Comparison of ENCODE assay signal across 2 cellular contexts in the genomic region with DNA sequence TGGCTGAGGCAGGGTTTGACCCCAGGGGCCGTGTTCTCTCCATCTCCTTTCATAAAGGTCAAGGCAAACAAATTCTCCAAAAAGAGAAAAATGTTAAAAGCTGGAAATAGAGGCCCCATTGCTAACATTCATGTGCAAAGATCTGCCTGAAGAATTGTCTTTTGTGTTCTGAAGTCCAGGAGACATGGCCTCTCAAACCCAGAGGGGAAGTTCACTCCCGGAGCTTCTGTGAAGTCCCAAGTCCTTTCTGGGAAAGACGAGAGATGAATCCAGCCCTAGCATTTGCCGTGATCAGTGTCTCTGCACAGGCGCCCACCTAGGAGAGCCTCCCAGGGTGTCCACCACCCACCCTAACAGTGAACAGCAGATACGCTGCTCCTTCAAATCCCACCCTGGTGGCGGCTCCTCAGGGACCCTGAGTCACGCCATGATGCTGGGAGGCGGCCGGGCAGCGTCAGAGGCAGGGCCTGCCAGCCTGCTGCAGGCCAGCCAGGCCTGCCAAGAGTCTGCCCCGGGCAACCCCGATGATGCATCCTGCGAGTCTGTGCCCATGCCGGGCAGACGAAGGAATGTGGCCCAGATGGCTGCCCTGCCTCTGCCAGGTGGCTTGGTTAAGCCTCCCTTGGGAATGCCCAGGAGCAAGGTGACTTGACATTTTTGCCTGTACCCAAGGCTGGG.
TF ChIP-seq lines count a peak whose summit lies in the region.

No MANE protein-coding gene starts in this region.

TF ChIP-seq in HCT116, 20 proteins besides CTCF, POLR2A, EP300 and RAD21 (continued from another document):
- TF ChIP-seq YY1 (IDR thresholded peaks at IDR 0.05; ENCODE audit: extremely low read depth, insufficient replicate concordance, low read depth, low read length): no peak
- TF ChIP-seq EZH2 (IDR thresholded peaks at IDR 0.05): no peak
- no peak for TF ChIP-seq ELF1 (IDR thresholded peaks at IDR 0.05; ENCODE audit: borderline replicate concordance, low read depth)
- TF ChIP-seq, protein P1, sequence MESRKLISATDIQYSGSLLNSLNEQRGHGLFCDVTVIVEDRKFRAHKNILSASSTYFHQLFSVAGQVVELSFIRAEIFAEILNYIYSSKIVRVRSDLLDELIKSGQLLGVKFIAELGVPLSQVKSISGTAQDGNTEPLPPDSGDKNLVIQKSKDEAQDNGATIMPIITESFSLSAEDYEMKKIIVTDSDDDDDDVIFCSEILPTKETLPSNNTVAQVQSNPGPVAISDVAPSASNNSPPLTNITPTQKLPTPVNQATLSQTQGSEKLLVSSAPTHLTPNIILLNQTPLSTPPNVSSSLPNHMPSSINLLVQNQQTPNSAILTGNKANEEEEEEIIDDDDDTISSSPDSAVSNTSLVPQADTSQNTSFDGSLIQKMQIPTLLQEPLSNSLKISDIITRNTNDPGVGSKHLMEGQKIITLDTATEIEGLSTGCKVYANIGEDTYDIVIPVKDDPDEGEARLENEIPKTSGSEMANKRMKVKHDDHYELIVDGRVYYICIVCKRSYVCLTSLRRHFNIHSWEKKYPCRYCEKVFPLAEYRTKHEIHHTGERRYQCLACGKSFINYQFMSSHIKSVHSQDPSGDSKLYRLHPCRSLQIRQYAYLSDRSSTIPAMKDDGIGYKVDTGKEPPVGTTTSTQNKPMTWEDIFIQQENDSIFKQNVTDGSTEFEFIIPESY (IDR thresholded peaks at IDR 0.05; ENCODE audit: extremely low read depth, insufficient replicate concordance, low read length): no peak
- TF ChIP-seq, protein P2, sequence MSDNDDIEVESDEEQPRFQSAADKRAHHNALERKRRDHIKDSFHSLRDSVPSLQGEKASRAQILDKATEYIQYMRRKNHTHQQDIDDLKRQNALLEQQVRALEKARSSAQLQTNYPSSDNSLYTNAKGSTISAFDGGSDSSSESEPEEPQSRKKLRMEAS (IDR thresholded peaks at IDR 0.05): no peak
- no peak for TF ChIP-seq SP1 (IDR thresholded peaks at IDR 0.05; ENCODE audit: low read depth)
- TF ChIP-seq SIN3A (IDR thresholded peaks at IDR 0.05; ENCODE audit: low read depth): no peak
- no peak for TF ChIP-seq JUND (IDR thresholded peaks at IDR 0.05)
- TF ChIP-seq SRF (IDR thresholded peaks at IDR 0.05; ENCODE audit: low read depth): no peak

TF ChIP-seq in SK-N-SH, 30 proteins besides CTCF, POLR2A, EP300 and RAD21 (continued from another document):
- TF ChIP-seq, protein P3, sequence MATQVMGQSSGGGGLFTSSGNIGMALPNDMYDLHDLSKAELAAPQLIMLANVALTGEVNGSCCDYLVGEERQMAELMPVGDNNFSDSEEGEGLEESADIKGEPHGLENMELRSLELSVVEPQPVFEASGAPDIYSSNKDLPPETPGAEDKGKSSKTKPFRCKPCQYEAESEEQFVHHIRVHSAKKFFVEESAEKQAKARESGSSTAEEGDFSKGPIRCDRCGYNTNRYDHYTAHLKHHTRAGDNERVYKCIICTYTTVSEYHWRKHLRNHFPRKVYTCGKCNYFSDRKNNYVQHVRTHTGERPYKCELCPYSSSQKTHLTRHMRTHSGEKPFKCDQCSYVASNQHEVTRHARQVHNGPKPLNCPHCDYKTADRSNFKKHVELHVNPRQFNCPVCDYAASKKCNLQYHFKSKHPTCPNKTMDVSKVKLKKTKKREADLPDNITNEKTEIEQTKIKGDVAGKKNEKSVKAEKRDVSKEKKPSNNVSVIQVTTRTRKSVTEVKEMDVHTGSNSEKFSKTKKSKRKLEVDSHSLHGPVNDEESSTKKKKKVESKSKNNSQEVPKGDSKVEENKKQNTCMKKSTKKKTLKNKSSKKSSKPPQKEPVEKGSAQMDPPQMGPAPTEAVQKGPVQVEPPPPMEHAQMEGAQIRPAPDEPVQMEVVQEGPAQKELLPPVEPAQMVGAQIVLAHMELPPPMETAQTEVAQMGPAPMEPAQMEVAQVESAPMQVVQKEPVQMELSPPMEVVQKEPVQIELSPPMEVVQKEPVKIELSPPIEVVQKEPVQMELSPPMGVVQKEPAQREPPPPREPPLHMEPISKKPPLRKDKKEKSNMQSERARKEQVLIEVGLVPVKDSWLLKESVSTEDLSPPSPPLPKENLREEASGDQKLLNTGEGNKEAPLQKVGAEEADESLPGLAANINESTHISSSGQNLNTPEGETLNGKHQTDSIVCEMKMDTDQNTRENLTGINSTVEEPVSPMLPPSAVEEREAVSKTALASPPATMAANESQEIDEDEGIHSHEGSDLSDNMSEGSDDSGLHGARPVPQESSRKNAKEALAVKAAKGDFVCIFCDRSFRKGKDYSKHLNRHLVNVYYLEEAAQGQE (IDR thresholded peaks at IDR 0.05; ENCODE audit: low read depth, low read length): no peak
- TF ChIP-seq FOSL2 (IDR thresholded peaks at IDR 0.05; ENCODE audit: borderline replicate concordance, low read depth) (peak; percentile 18; the same call in 1 of the 2 replicates), NRF1 (IDR thresholded peaks at IDR 0.05; ENCODE audit: low read depth, low read length) (no peak), TEAD4 (IDR thresholded peaks at IDR 0.05; ENCODE audit: borderline replicate concordance, insufficient read depth) (peak; percentile 59; the same call in 1 of the 2 replicates), TAF1 (IDR thresholded peaks at IDR 0.05; ENCODE audit: borderline replicate concordance, low read depth, low read length) (no peak), NFIC (IDR thresholded peaks at IDR 0.05; ENCODE audit: borderline replicate concordance) (peak; percentile 67), GABPA (IDR thresholded peaks at IDR 0.05; ENCODE audit: low read depth) (no peak), CHD2 (IDR thresholded peaks at IDR 0.05; ENCODE audit: low read length, partially characterized antibody) (no peak), RFX5 (IDR thresholded peaks at IDR 0.05; ENCODE audit: low read length) (no peak), POLR2AphosphoS5 (IDR thresholded peaks at IDR 0.05; ENCODE audit: low read depth, low read length) (no peak), ELF1 (IDR thresholded peaks at IDR 0.05) (no peak), RCOR1 (IDR thresholded peaks at IDR 0.05; ENCODE audit: low read length) (no peak), SMC3 (IDR thresholded peaks at IDR 0.05; ENCODE audit: low read depth, low read length) (no peak), GATA2 (CRISPR knock-in tag; IDR thresholded peaks at IDR 0.05) (no peak), MEF2A (IDR thresholded peaks at IDR 0.05; ENCODE audit: borderline replicate concordance, low read depth) (no peak), TCF12 (IDR thresholded peaks at IDR 0.05) (peak; percentile 88), YY1 (IDR thresholded peaks at IDR 0.05; ENCODE audit: low read depth) (no peak), RXRA (IDR thresholded peaks at IDR 0.05; ENCODE audit: borderline replicate concordance, low read depth) (peak; percentile 77)
- TF ChIP-seq, protein P2 (IDR thresholded peaks at IDR 0.05; ENCODE audit: low read depth): peak; percentile 77
- TF ChIP-seq, protein P4, sequence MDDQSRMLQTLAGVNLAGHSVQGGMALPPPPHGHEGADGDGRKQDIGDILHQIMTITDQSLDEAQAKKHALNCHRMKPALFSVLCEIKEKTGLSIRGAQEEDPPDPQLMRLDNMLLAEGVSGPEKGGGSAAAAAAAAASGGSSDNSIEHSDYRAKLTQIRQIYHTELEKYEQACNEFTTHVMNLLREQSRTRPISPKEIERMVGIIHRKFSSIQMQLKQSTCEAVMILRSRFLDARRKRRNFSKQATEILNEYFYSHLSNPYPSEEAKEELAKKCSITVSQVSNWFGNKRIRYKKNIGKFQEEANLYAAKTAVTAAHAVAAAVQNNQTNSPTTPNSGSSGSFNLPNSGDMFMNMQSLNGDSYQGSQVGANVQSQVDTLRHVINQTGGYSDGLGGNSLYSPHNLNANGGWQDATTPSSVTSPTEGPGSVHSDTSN (IDR thresholded peaks at IDR 0.05): 0 out of 2 replicates have a peak, but pooled peaks have one; percentile 16
- TF ChIP-seq, protein P5, sequence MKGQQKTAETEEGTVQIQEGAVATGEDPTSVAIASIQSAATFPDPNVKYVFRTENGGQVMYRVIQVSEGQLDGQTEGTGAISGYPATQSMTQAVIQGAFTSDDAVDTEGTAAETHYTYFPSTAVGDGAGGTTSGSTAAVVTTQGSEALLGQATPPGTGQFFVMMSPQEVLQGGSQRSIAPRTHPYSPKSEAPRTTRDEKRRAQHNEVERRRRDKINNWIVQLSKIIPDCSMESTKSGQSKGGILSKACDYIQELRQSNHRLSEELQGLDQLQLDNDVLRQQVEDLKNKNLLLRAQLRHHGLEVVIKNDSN (IDR thresholded peaks at IDR 0.05; ENCODE audit: borderline replicate concordance, low read depth): no peak
